In the genomic region with DNA sequence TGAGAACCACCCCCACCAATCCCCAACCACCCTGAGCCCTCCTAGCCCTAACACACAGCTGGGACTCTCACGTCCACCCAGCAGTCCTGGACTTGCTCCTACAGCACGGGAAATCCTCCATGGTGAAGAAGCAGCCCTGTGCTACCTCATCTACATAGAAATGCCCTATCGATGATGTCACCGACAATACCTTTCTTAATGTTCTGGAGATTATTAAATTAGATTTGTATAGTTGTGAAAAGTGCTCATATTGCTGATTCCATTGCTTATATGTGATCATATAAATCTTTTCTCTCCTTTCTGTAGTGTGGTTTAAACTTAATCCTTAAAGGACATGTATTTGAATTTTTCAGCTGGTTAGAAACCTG, we compare ENCODE assay signal across 8 cellular contexts.
DNase-seq lines count a peak whose midpoint lies in the region; ATAC-seq and TF ChIP-seq lines count a peak whose summit lies in the region.
"Not testable (repeated sequence)": the region's sequence is repeated elsewhere in the genome, so short reads cannot be mapped to it uniquely, and the experiment has no call there.

No MANE protein-coding gene starts in this region.

- H2AFZ ChIP-seq in trophoblast cell (ENCODE audit: insufficient read depth, low read length, poor library complexity): not testable (repeated sequence)

- H3K9me2 ChIP-seq in DOHH2 (replicated peaks; ENCODE audit: control insufficient read depth, low read length): not testable (repeated sequence)

- not testable (repeated sequence) for H3K27me3 ChIP-seq in CD4-positive, CD25-positive, alpha-beta regulatory T cell (ENCODE audit: control insufficient read depth, insufficient read depth, low read length); DOHH2 (ENCODE audit: control insufficient read depth, low read length); naive thymus-derived CD4-positive, alpha-beta T cell (ENCODE audit: control insufficient read depth in 2 of 2, insufficient read depth in 2 of 2, low read length in 2 of 2); trophoblast cell (ENCODE audit: insufficient read depth, low read length)

- not testable (repeated sequence) for H3K18ac ChIP-seq in trophoblast cell (ENCODE audit: low read length)

- not testable (repeated sequence) for H3K4me1 ChIP-seq in CD4-positive, CD25-positive, alpha-beta regulatory T cell (ENCODE audit: control insufficient read depth, insufficient read depth, low read length, poor library complexity, severe bottlenecking); naive thymus-derived CD4-positive, alpha-beta T cell (ENCODE audit: control insufficient read depth in 2 of 2, insufficient read depth in 2 of 2, low read length in 2 of 2); trophoblast cell (ENCODE audit: control insufficient read depth in 1 of 2, insufficient read depth in 2 of 2, low read length in 2 of 2)
- H3K4me1 ChIP-seq in DOHH2 (ENCODE audit: control insufficient read depth, low read length): peaks cover 24% of the 10 kb centered on the region

- H2AK5ac ChIP-seq in trophoblast cell (ENCODE audit: low read length): not testable (repeated sequence)

- H4K12ac ChIP-seq in trophoblast cell (ENCODE audit: low read depth, low read length): not testable (repeated sequence)

- H4K91ac ChIP-seq in trophoblast cell (ENCODE audit: low read depth, low read length): not testable (repeated sequence)

- H4K20me1 ChIP-seq in DOHH2 (ENCODE audit: control insufficient read depth, insufficient read depth, low read depth, low read length): not testable (repeated sequence)

- peak overlapping the region; percentile 21; the same call in 1 of the 2 replicates for H3K4me2 ChIP-seq in DOHH2 (ENCODE audit: low read length)
- H3K4me2 ChIP-seq in trophoblast cell (ENCODE audit: low read length): not testable (repeated sequence)

- POLR2A ChIA-PET in activated B cell treated with CpG ODN at 0.5 μM for 24 hours (lab: Charles Lee): interaction anchor here (1.0 to 4.5 kb wide), 5 partner anchors 13 to 136 kb away, joined by 3 to 90 read pairs (median 5); no protein-coding TSS in a partner anchor
- POLR2A ChIA-PET in naive thymus-derived CD4-positive, alpha-beta T cell (lab: Charles Lee): interaction anchor here (7.5 kb wide), 1 partner anchor 12 kb away, joined by 143 read pairs; no protein-coding TSS in a partner anchor

- H3K27me3 Mint-ChIP-seq in CD4-positive, CD25-positive, alpha-beta regulatory T cell; IgD-negative memory B cell; activated B cell treated with CpG ODN at 0.5 μM for 24 hours; activated naive CD8-positive, alpha-beta T cell; naive thymus-derived CD4-positive, alpha-beta T cell: not testable (repeated sequence)

- CTCF ChIA-PET in activated B cell treated with CpG ODN at 0.5 μM for 24 hours (lab: Charles Lee): interaction anchor here (1.0 kb wide), 1 partner anchor 14 kb away, joined by 3 read pairs; no protein-coding TSS in a partner anchor
- CTCF ChIA-PET in naive thymus-derived CD4-positive, alpha-beta T cell (lab: Charles Lee): interaction anchor here (1.0 kb wide), 1 partner anchor 12 kb away, joined by 3 read pairs; no protein-coding TSS in a partner anchor

- not testable (repeated sequence) for H3K14ac ChIP-seq in trophoblast cell (ENCODE audit: low read length)

- H3K23ac ChIP-seq in trophoblast cell (ENCODE audit: low read length): not testable (repeated sequence)

- H3K79me1 ChIP-seq in trophoblast cell (ENCODE audit: low read length): not testable (repeated sequence)

- not testable (repeated sequence) for H2BK12ac ChIP-seq in trophoblast cell (ENCODE audit: low read length)

- H3K4ac ChIP-seq in trophoblast cell (ENCODE audit: low read depth, low read length): not testable (repeated sequence)

- ATAC-seq in CD4-positive, CD25-positive, alpha-beta regulatory T cell (ENCODE audit: low read depth in 2 of 2); activated B cell treated with CpG ODN at 0.5 μM for 24 hours (ENCODE audit: low read depth); naive thymus-derived CD4-positive, alpha-beta T cell: not testable (repeated sequence)
- ATAC-seq in esophagus mucosa: peak; percentile 29

- not testable (repeated sequence) for DNase-seq in CD4-positive, CD25-positive, alpha-beta regulatory T cell; activated B cell treated with CpG ODN at 0.5 μM for 24 hours; naive thymus-derived CD4-positive, alpha-beta T cell; trophoblast cell

- H3K36me3 ChIP-seq in CD4-positive, CD25-positive, alpha-beta regulatory T cell (ENCODE audit: control insufficient read depth, insufficient read depth, low read length); DOHH2 (ENCODE audit: control insufficient read depth, low read length); naive thymus-derived CD4-positive, alpha-beta T cell (ENCODE audit: control insufficient read depth in 2 of 3, insufficient read depth in 3 of 3, low read length in 3 of 3); trophoblast cell (ENCODE audit: control insufficient read depth in 1 of 2, insufficient read depth in 2 of 2, low read length in 2 of 2): not testable (repeated sequence)

- not testable (repeated sequence) for H3K36me3 Mint-ChIP-seq in CD4-positive, CD25-positive, alpha-beta regulatory T cell; IgD-negative memory B cell; activated B cell treated with CpG ODN at 0.5 μM for 24 hours (ENCODE audit: low read depth); activated naive CD8-positive, alpha-beta T cell; naive thymus-derived CD4-positive, alpha-beta T cell

- H3K4me3 Mint-ChIP-seq in CD4-positive, CD25-positive, alpha-beta regulatory T cell: peak overlapping the region in 3 of 4 donors; percentile 10 to 92 (median 24)
- peak overlapping the region in 2 of 4 donors; percentile 13 to 67 for H3K4me3 Mint-ChIP-seq in IgD-negative memory B cell
- not testable (repeated sequence) for H3K4me3 Mint-ChIP-seq in activated B cell treated with CpG ODN at 0.5 μM for 24 hours; activated naive CD8-positive, alpha-beta T cell
- H3K4me3 Mint-ChIP-seq in naive thymus-derived CD4-positive, alpha-beta T cell: peak overlapping the region in 3 of 10 donors; percentile 0 to 34 (median 4)

- H3F3A ChIP-seq in DOHH2 (ENCODE audit: control insufficient read depth, insufficient read depth): not testable (repeated sequence)

- not testable (repeated sequence) for H3K27ac ChIP-seq in CD4-positive, CD25-positive, alpha-beta regulatory T cell (ENCODE audit: insufficient read depth, low read length, poor library complexity, severe bottlenecking); DOHH2 (ENCODE audit: low read depth, low read length); naive thymus-derived CD4-positive, alpha-beta T cell (ENCODE audit: low read depth, low read length); trophoblast cell (ENCODE audit: low read depth, low read length)

- H2BK120ac ChIP-seq in trophoblast cell (ENCODE audit: insufficient read depth, low read length, poor library complexity): not testable (repeated sequence)

- not testable (repeated sequence) for H3K9me3 ChIP-seq in CD4-positive, CD25-positive, alpha-beta regulatory T cell (ENCODE audit: control insufficient read depth in 2 of 2, low read length in 2 of 2); DOHH2 (ENCODE audit: control insufficient read depth, insufficient read depth, low read length); naive thymus-derived CD4-positive, alpha-beta T cell (ENCODE audit: control insufficient read depth in 2 of 3, low read length in 3 of 3); trophoblast cell (ENCODE audit: insufficient read depth, low read depth, low read length)

- H3K79me2 ChIP-seq in DOHH2 (ENCODE audit: control insufficient read depth, low read length); trophoblast cell (ENCODE audit: control insufficient read depth, insufficient read depth, low read length, poor library complexity): not testable (repeated sequence)

- WGBS in trophoblast cell (ENCODE audit: extremely low coverage, insufficient coverage, insufficient read length): no CpG with 5 or more reads among the region's 4 CpGs

- not testable (repeated sequence) for H3K9ac ChIP-seq in trophoblast cell (ENCODE audit: low read length)

- not testable (repeated sequence) for H3K9me3 Mint-ChIP-seq in CD4-positive, CD25-positive, alpha-beta regulatory T cell; IgD-negative memory B cell; activated B cell treated with CpG ODN at 0.5 μM for 24 hours; activated naive CD8-positive, alpha-beta T cell (ENCODE audit: low read depth); naive thymus-derived CD4-positive, alpha-beta T cell

- H4K8ac ChIP-seq in trophoblast cell (ENCODE audit: low read depth, low read length): not testable (repeated sequence)

- not testable (repeated sequence) for TF ChIP-seq CTCF in DOHH2 (IDR thresholded peaks at IDR 0.05; ENCODE audit: low read depth, low read length, poor library complexity, severe bottlenecking); activated B cell treated with CpG ODN at 0.5 μM for 24 hours (IDR thresholded peaks at IDR 0.05)

- not testable (repeated sequence) for H2BK5ac ChIP-seq in trophoblast cell (ENCODE audit: low read depth, low read length, poor library complexity)

- intact Hi-C loops in activated B cell treated with CpG ODN at 0.5 μM for 24 hours (cut with micrococcal nuclease): loop anchor here (5.0 kb wide), 1 partner anchor 54 kb away; no protein-coding TSS in a partner anchor
- intact Hi-C loops in naive thymus-derived CD4-positive, alpha-beta T cell (cut with micrococcal nuclease): not testable (repeated sequence)

- peak overlapping the region; percentile 62 to 97 (median 83) for H3K27ac Mint-ChIP-seq in CD4-positive, CD25-positive, alpha-beta regulatory T cell
- H3K27ac Mint-ChIP-seq in IgD-negative memory B cell (peak overlapping the region in 2 of 3 donors; percentile 87 to 88), activated B cell treated with CpG ODN at 0.5 μM for 24 hours (peak overlapping the region; percentile 67)
- peak overlapping the region; percentile 31 for H3K27ac Mint-ChIP-seq in activated naive CD8-positive, alpha-beta T cell
- H3K27ac Mint-ChIP-seq in naive thymus-derived CD4-positive, alpha-beta T cell: peak overlapping the region in 8 of 9 donors; percentile 76 to 100 (median 99)

- peaks cover 14 to 56% (median 36%) of the 10 kb centered on the region in 4 donors for H3K4me1 Mint-ChIP-seq in CD4-positive, CD25-positive, alpha-beta regulatory T cell
- H3K4me1 Mint-ChIP-seq in IgD-negative memory B cell: peaks cover 16 to 39% (median 30%) of the 10 kb centered on the region in 3 donors
- H3K4me1 Mint-ChIP-seq in activated B cell treated with CpG ODN at 0.5 μM for 24 hours: peaks cover 48% of the 10 kb centered on the region
- H3K4me1 Mint-ChIP-seq in activated naive CD8-positive, alpha-beta T cell (ENCODE audit: low read depth): peaks cover 42% of the 10 kb centered on the region
- H3K4me1 Mint-ChIP-seq in naive thymus-derived CD4-positive, alpha-beta T cell: peaks cover 14 to 65% (median 54%) of the 10 kb centered on the region in 7 donors

- H3K4me3 ChIP-seq in CD4-positive, CD25-positive, alpha-beta regulatory T cell (ENCODE audit: low read depth, low read length); DOHH2 (ENCODE audit: low read length); naive thymus-derived CD4-positive, alpha-beta T cell (ENCODE audit: low read length): not testable (repeated sequence)
- peak overlapping the region; percentile 53 for H3K4me3 ChIP-seq in trophoblast cell (ENCODE audit: low read depth, low read length)

Comparison
In these comparisons a context has a peak if more than half of its experiments do, and no peak if none do; other contexts are left out.
1. H3K27ac Mint-ChIP-seq: peak in every context shown above with its lines; median percentile 99 in naive thymus-derived CD4-positive, alpha-beta T cell; 88 in IgD-negative memory B cell; 83 in CD4-positive, CD25-positive, alpha-beta regulatory T cell; 67 in activated B cell treated with CpG ODN at 0.5 μM for 24 hours; 31 in activated naive CD8-positive, alpha-beta T cell.